In the genomic region with DNA sequence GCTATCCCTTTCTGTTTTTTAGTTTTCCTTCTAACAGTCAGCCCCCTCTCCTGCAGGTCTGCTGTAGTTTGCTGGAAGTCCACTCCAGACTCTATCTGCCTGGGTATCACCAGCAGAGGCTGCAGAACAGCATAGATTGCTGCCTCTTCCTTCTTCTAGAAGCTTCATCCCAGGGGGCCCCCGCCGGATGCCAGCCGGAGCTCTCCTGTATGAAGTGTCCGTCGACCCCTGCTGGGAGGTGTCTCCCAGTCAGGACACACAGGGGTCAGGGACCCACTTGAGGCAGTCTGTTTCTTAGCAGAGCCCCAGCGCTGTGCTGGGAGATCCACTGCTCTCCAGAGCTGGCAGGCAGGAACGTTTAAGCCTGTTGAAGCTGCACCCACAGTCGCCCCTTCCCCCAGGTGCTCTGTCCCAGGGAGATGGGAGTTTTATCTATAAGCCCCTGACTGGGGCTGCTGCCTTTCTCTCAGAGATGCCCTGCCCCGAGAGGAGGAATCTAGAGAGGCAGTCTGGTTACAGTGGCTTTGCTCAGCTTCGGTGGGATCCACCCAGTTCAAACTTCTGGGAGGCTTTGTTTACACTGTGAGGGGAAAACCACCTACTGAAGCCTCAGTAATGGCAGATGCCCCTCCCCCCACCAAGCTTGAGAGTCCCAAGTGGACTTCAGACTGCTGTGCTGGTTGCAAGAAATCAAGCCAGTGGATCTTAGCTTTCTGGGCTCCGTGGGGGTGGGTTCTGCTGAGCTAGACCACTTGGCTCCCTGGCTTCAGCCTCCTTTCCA, we compare ENCODE assay signal across 1 cellular context. TPM values are rescaled to one million over a fixed set of nuclear protein-coding genes. Genes with fewer than 3 reads are reported as not detected.
"Had no signal": no experiment of that assay in that cellular context is flagged by ENCODE, and none has a peak within 500 bp of the region (broad histone marks: within the 10 kb centered on the region; RNA-seq: fewer than 3 reads in every experiment).

No MANE protein-coding gene starts in this region.

RNA-seq across cellular contexts. Expression of a gene that starts 9.8 kb away (rescaled TPM):
- total RNA-seq: OCI-LY7 had no signal
